Comparison of ENCODE assay signal across 25 cellular contexts in genomic region chr12:95701722-95702418, GRCh38.
DNase-seq lines count a peak whose midpoint lies in the region; TF ChIP-seq lines count a peak whose summit lies in the region.
"Had no signal": no experiment of that assay in that cellular context is flagged by ENCODE, and none has a peak within 500 bp of the region (broad histone marks: within the 10 kb centered on the region; RNA-seq: fewer than 3 reads in every experiment).

No MANE protein-coding gene starts in this region.

- no peak overlapping the region for H3K4me3 ChIP-seq in epithelial cell of esophagus (ENCODE audit: low read length)
- H3K4me3 ChIP-seq in spleen: no peak overlapping the region
- H3K4me3 ChIP-seq in OCI-LY7 (ENCODE audit: low read depth, low read length, poor library complexity, severe bottlenecking): no peak overlapping the region
- H3K4me3 ChIP-seq: adrenal gland, lower lobe of right lung, psoas muscle, smooth muscle cell, thoracic aorta had no signal

- no peak overlapping the region for H2AFZ ChIP-seq in OCI-LY7 (ENCODE audit: low read length)

- no peaks in the 10 kb centered on the region for H3K27me3 ChIP-seq in spleen (replicated peaks in 1 of 7)
- H3K27me3 ChIP-seq: adrenal gland had no signal

- DNase-seq in DMS53 (lab: John Stamatoyannopoulos, UW): peak; percentile 31
- no peak for DNase-seq in DMS53 treated with DMSO at 0.1 percent for 48 hours (lab: John Stamatoyannopoulos, UW; ENCODE audit: unreplicated experiment)
- peak; percentile 48 for DNase-seq in NCI-H226
- peak; percentile 76 for DNase-seq in epithelial cell of esophagus (ENCODE audit: low read depth)
- no peak for DNase-seq in spleen
- no peak for DNase-seq in OCI-LY7 (ENCODE audit: low spot score)
- no peak for DNase-seq in NCI-H2107 (lab: John Stamatoyannopoulos, UW)
- DNase-seq in erythroblast (lab: John Stamatoyannopoulos, UW): no peak
- DNase-seq: activated CD8-positive, alpha-beta T cell treated with anti-CD3 and anti-CD28 coated beads for 36 hours; activated gamma-delta T cell treated with Interleukin-2 at 50 U/mL for 16 hours; activated T-cell treated with anti-CD3 and anti-CD28 coated beads for 4 hours; adrenal gland; DMS79 treated with DMSO at 0.1 percent for 48 hours; GOT3; immature natural killer cell; lower lobe of right lung; NCI-H1417 treated with DMSO at 0.1 percent for 48 hours; NCI-H524 treated with DMSO at 0.1 percent for 48 hours; stimulated activated CD4-positive, alpha-beta T cell treated with anti-CD3 and anti-CD28 coated beads, Interleukin-4, amount 100 ng/mL, for 1 hour; stimulated activated naive CD4-positive, alpha-beta T cell had no signal

- POLR2A ChIA-PET in OCI-LY7 (lab: Charles Lee): interaction anchor here (0.6 to 0.7 kb wide), 2 partner anchors 55 to 1221 kb away, joined by 3 to 5 read pairs; no protein-coding TSS in a partner anchor

- H3K79me2 ChIP-seq in OCI-LY7 (ENCODE audit: insufficient read depth, low read depth, low read length): no peaks in the 10 kb centered on the region

- no peaks in the 10 kb centered on the region for H3K9me2 ChIP-seq in OCI-LY7 (ENCODE audit: insufficient read depth, low read length)

- peaks cover 0 to 22% (median 0%) of the 10 kb centered on the region in 6 donors for H3K36me3 ChIP-seq in spleen
- H3K36me3 ChIP-seq in OCI-LY7 (ENCODE audit: insufficient read depth, low read length): no peaks in the 10 kb centered on the region
- H3K36me3 ChIP-seq: adrenal gland, thoracic aorta had no signal

- TF ChIP-seq POLR2A in spleen (IDR thresholded peaks at IDR 0.05): no peak
- no peak for TF ChIP-seq POLR2A in erythroblast (IDR thresholded peaks at IDR 0.05; ENCODE audit: low read length)

- no peaks in the 10 kb centered on the region for H4K20me1 ChIP-seq in OCI-LY7 (ENCODE audit: insufficient read depth, low read length)

- no peak overlapping the region for H3K4me2 ChIP-seq in OCI-LY7 (ENCODE audit: low read length)
- H3K4me2 ChIP-seq: smooth muscle cell had no signal

- H3K27ac ChIP-seq in spleen (peak overlapping the region in 6 of 8 donors; percentile 8 to 47 (median 38)), OCI-LY7 (ENCODE audit: low read depth, low read length, poor library complexity, severe bottlenecking) (no peak overlapping the region)
- H3K27ac ChIP-seq: 22Rv1, adrenal gland, HL-60, lower lobe of right lung, psoas muscle had no signal

- H3K9me3 ChIP-seq in spleen (no peaks in the 10 kb centered on the region), OCI-LY7 (ENCODE audit: low read length) (no peaks in the 10 kb centered on the region)
- H3K9me3 ChIP-seq: adrenal gland, lower lobe of right lung, psoas muscle, thoracic aorta had no signal

- intact Hi-C loops in spleen (cut with DNase I; ENCODE audit: low total_unique reads) (no loop called here), OCI-LY7 (cut with micrococcal nuclease; ENCODE audit: unreplicated experiment) (loop anchor here (10.0 kb wide), 1 partner anchor 293 kb away; the partner anchor contains the start of gene HAL)

- CTCF ChIA-PET in OCI-LY7 (lab: Charles Lee; ENCODE audit: unreplicated experiment): no interaction called here

- WGBS in spleen, 5 donors: 56 to 76% (median 75%) methylated on average over 12 of the region's 12 CpGs

- no TSS peak for BruUV-seq in OCI-LY7 (replicated peaks; lab: Mats Ljungman, UMichigan)

- H3K4me1 ChIP-seq in spleen: peaks cover 0 to 22% (median 11%) of the 10 kb centered on the region in 6 donors
- no peaks in the 10 kb centered on the region for H3K4me1 ChIP-seq in OCI-LY7 (ENCODE audit: insufficient read depth, low read length, poor library complexity, severe bottlenecking)
- H3K4me1 ChIP-seq: lower lobe of right lung, psoas muscle had no signal

- TF ChIP-seq CTCF in epithelial cell of esophagus (IDR thresholded peaks at IDR 0.05; ENCODE audit: insufficient read depth, low read depth, low read length, missing control alignments) (no peak), spleen (IDR thresholded peaks at IDR 0.05 in 8 of 11, conservative IDR thresholded peaks at IDR 0.05 in 3 of 11) (no peak), OCI-LY7 (conservative IDR thresholded peaks at IDR 0.05; ENCODE audit: low read length) (no peak)

Comparison
In these comparisons a context has a peak if more than half of its experiments do, and no peak if none do; other contexts are left out.
1. DNase-seq: peak in DMS53 (single experiment), NCI-H226 (single experiment) and epithelial cell of esophagus (single experiment); none in DMS53 treated with DMSO at 0.1 percent for 48 hours (single experiment), spleen (single experiment), OCI-LY7 (single experiment), NCI-H2107 (single experiment) and erythroblast (0 of 2).